Comparison of ENCODE assay signal across 10 cellular contexts in genomic region chr20:63819224-63819917, GRCh38. TPM values are rescaled to one million over a fixed set of nuclear protein-coding genes. Genes with fewer than 3 reads are reported as not detected.
DNase-seq lines count a peak whose midpoint lies in the region; ATAC-seq and TF ChIP-seq lines count a peak whose summit lies in the region.
"Had no signal": no experiment of that assay in that cellular context is flagged by ENCODE, and none has a peak within 500 bp of the region (broad histone marks: within the 10 kb centered on the region; RNA-seq: fewer than 3 reads in every experiment).

No MANE protein-coding gene starts in this region.

- peaks cover 4 to 6% of the 10 kb centered on the region in 2 donors for H3K27me3 Mint-ChIP-seq in natural killer cell (ENCODE audit: low read depth in 2 of 2)
- H3K27me3 Mint-ChIP-seq in natural killer cell treated with Interleukin-12 subunit alpha and Interleukin-12 subunit beta and Interleukin-15 and Interleukin-18, amount 100 ng/mL, for 72 hours: peaks cover 4 to 6% of the 10 kb centered on the region in 2 donors

- H3K4me1 Mint-ChIP-seq in natural killer cell: no peaks in the 10 kb centered on the region
- H3K4me1 Mint-ChIP-seq in natural killer cell treated with Interleukin-12 subunit alpha and Interleukin-12 subunit beta and Interleukin-15 and Interleukin-18, amount 100 ng/mL, for 72 hours (ENCODE audit: low read depth in 2 of 2): peaks cover 0 to 8% of the 10 kb centered on the region in 2 donors

- no peak overlapping the region for H3K4me3 ChIP-seq in kidney epithelial cell (ENCODE audit: low read depth, low read length)

- ATAC-seq in natural killer cell: peak in 1 of 3 donors; percentile 38
- ATAC-seq in natural killer cell treated with Interleukin-12 subunit alpha and Interleukin-12 subunit beta and Interleukin-15 and Interleukin-18, amount 100 ng/mL, for 72 hours: no peak
- no peak for ATAC-seq in HG03159 (IDR thresholded peaks at IDR 0.05; ENCODE audit: unreplicated experiment)
- no peak for ATAC-seq in GM21447 (IDR thresholded peaks at IDR 0.05; ENCODE audit: unreplicated experiment)

- DNase-seq in natural killer cell: no peak
- DNase-seq in natural killer cell treated with Interleukin-12 subunit alpha and Interleukin-12 subunit beta and Interleukin-15 and Interleukin-18, amount 100 ng/mL, for 72 hours (ENCODE audit: low spot score): no peak
- no peak for DNase-seq in kidney epithelial cell (ENCODE audit: low read depth)
- DNase-seq in NCI-H2227 (lab: John Stamatoyannopoulos, UW; ENCODE audit: unreplicated experiment): no peak
- DNase-seq in A172 (ENCODE audit: low spot score): no peak
- DNase-seq: NCI-H1694 had no signal

- no peaks in the 10 kb centered on the region for H3K36me3 Mint-ChIP-seq in natural killer cell
- H3K36me3 Mint-ChIP-seq in natural killer cell treated with Interleukin-12 subunit alpha and Interleukin-12 subunit beta and Interleukin-15 and Interleukin-18, amount 100 ng/mL, for 72 hours: no peaks in the 10 kb centered on the region

- H3K27ac ChIP-seq in angular gyrus (ENCODE audit: low read depth, low read length): peak overlapping the region; percentile 8

- no peak for TF ChIP-seq CTCF in natural killer cell (IDR thresholded peaks at IDR 0.05)
- peak; percentile 21 for TF ChIP-seq CTCF in kidney epithelial cell (IDR thresholded peaks at IDR 0.05; ENCODE audit: insufficient read depth, low read length, poor library complexity, severe bottlenecking)

- peaks cover 13% of the 10 kb centered on the region for H3K27me3 ChIP-seq in kidney epithelial cell (ENCODE audit: control insufficient read depth, insufficient read depth, low read length)

- intact Hi-C loops in natural killer cell (cut with micrococcal nuclease): no loop called here

- H3K36me3 ChIP-seq in kidney epithelial cell (ENCODE audit: control insufficient read depth, insufficient read depth, low read length): no peaks in the 10 kb centered on the region

- H3K4me3 Mint-ChIP-seq in natural killer cell: peak overlapping the region; percentile 45
- H3K4me3 Mint-ChIP-seq in natural killer cell treated with Interleukin-12 subunit alpha and Interleukin-12 subunit beta and Interleukin-15 and Interleukin-18, amount 100 ng/mL, for 72 hours: no peak overlapping the region

- H3K27ac Mint-ChIP-seq in natural killer cell: no peak overlapping the region
- H3K27ac Mint-ChIP-seq in natural killer cell treated with Interleukin-12 subunit alpha and Interleukin-12 subunit beta and Interleukin-15 and Interleukin-18, amount 100 ng/mL, for 72 hours: no peak overlapping the region

- H3K9me3 Mint-ChIP-seq in natural killer cell: no peaks in the 10 kb centered on the region
- no peaks in the 10 kb centered on the region for H3K9me3 Mint-ChIP-seq in natural killer cell treated with Interleukin-12 subunit alpha and Interleukin-12 subunit beta and Interleukin-15 and Interleukin-18, amount 100 ng/mL, for 72 hours

RNA-seq across cellular contexts. Expression of gene ZBTB46, which starts 11.7 kb away (rescaled TPM):
- 1 to 10 TPM; 1.1 TPM for total RNA-seq in natural killer cell
- total RNA-seq in natural killer cell treated with Interleukin-12 subunit alpha and Interleukin-12 subunit beta and Interleukin-15 and Interleukin-18, amount 100 ng/mL, for 72 hours: 1 to 10 TPM in 1 of 2 donors, under 1 TPM in 1; 0.25 to 1.2 TPM
- total RNA-seq in kidney epithelial cell: 7.2 and 7.8 TPM in 2 replicates
- 6.8 and 10.3 TPM in 2 replicates for total RNA-seq in A172 (2014; rRNA removed; shearing (Covaris generic))

RNA-seq across cellular contexts. Expression of gene ABHD16B, which starts 41.9 kb away (rescaled TPM):
- total RNA-seq in natural killer cell: not detected
- not detected for total RNA-seq in natural killer cell treated with Interleukin-12 subunit alpha and Interleukin-12 subunit beta and Interleukin-15 and Interleukin-18, amount 100 ng/mL, for 72 hours
- total RNA-seq in kidney epithelial cell: not detected in 2 replicates
- not detected in 2 replicates for total RNA-seq in A172 (2014; rRNA removed; shearing (Covaris generic))
- total RNA-seq: frontal cortex had no signal

RNA-seq across cellular contexts. Expression of gene TPD52L2, which starts 45.7 kb away (rescaled TPM):
- 10 to 100 TPM; 36.8 to 47.2 (median 45.1) TPM for total RNA-seq in natural killer cell
- 10 to 100 TPM; 48.8 to 60.0 TPM for total RNA-seq in natural killer cell treated with Interleukin-12 subunit alpha and Interleukin-12 subunit beta and Interleukin-15 and Interleukin-18, amount 100 ng/mL, for 72 hours
- total RNA-seq in kidney epithelial cell: 166 and 177 TPM in 2 replicates
- total RNA-seq in A172 (2014; rRNA removed; shearing (Covaris generic)): 149 and 174 TPM in 2 replicates
